Comparison of ENCODE assay signal across 15 cellular contexts in the genomic region with DNA sequence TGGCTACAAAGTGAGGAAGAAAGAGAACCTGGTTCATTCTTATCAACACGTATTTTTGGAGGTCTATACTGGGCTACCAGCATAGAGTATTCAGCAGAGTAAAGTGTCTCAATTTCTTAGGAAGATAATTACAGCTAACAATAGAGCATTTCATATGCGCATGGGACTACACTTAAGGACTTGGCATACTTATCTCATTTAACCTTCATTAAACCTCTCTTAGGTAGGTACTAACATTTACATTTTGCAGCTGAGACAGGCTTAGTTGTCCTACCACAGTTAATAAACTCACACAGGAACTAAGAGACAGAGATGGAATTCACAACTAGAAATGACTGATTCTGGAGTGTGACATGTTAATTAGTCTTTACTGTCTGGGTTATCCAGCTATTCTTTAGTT.
"Had no signal": no experiment of that assay in that cellular context is flagged by ENCODE, and none has a peak within 500 bp of the region (broad histone marks: within the 10 kb centered on the region; RNA-seq: fewer than 3 reads in every experiment).

No MANE protein-coding gene starts in this region.

- H3K4me3 Mint-ChIP-seq: activated CD8-positive, alpha-beta T cell treated with anti-CD3 and anti-CD28 coated beads for 36 hours; activated T-cell treated with anti-CD3 and anti-CD28 coated beads, Interleukin-2, amount 50 U/mL, for 72 hours; type B pancreatic cell had no signal

- H3K27ac Mint-ChIP-seq: activated CD8-positive, alpha-beta T cell treated with anti-CD3 and anti-CD28 coated beads for 36 hours; activated T-cell treated with anti-CD3 and anti-CD28 coated beads, Interleukin-2, amount 50 U/mL, for 72 hours; type B pancreatic cell had no signal

- DNase-seq: activated CD4-positive, alpha-beta T cell treated with anti-CD3 and anti-CD28 coated beads for 1 hour; activated CD8-positive, alpha-beta memory T cell treated with anti-CD3 and anti-CD28 coated beads, Interleukin-2, amount 50 U/mL, for 4 hours; activated CD8-positive, alpha-beta T cell treated with anti-CD3 and anti-CD28 coated beads for 36 hours; activated gamma-delta T cell treated with Interleukin-2 at 50 U/mL for 16 hours; activated T-cell treated with anti-CD3 and anti-CD28 coated beads, Interleukin-2, amount 50 U/mL, for 72 hours; adrenal gland; effector memory CD4-positive, alpha-beta T cell; gastrocnemius medialis; kidney; posterior cingulate gyrus; small intestine; stimulated activated naive CD4-positive, alpha-beta T cell had no signal

- H3K27me3 ChIP-seq: adrenal gland, gastrocnemius medialis, neutrophil, right atrium auricular region had no signal

- H3K9me3 Mint-ChIP-seq: activated CD8-positive, alpha-beta T cell treated with anti-CD3 and anti-CD28 coated beads for 36 hours; activated T-cell treated with anti-CD3 and anti-CD28 coated beads, Interleukin-2, amount 50 U/mL, for 72 hours; type B pancreatic cell had no signal

- H3K4me3 ChIP-seq: adrenal gland, gastrocnemius medialis, right atrium auricular region had no signal

- H3K27me3 Mint-ChIP-seq: activated CD8-positive, alpha-beta T cell treated with anti-CD3 and anti-CD28 coated beads for 36 hours; type B pancreatic cell had no signal

- ATAC-seq: activated CD8-positive, alpha-beta T cell treated with anti-CD3 and anti-CD28 coated beads for 36 hours; activated T-cell treated with anti-CD3 and anti-CD28 coated beads, Interleukin-2, amount 50 U/mL, for 72 hours; gastrocnemius medialis had no signal

- H3K27ac ChIP-seq: adrenal gland, gastrocnemius medialis, neutrophil, right atrium auricular region had no signal

- H3K9me3 ChIP-seq: adrenal gland, gastrocnemius medialis, neutrophil, right atrium auricular region had no signal
